15 cellular contexts compared by ENCODE assay signal in the genomic region with DNA sequence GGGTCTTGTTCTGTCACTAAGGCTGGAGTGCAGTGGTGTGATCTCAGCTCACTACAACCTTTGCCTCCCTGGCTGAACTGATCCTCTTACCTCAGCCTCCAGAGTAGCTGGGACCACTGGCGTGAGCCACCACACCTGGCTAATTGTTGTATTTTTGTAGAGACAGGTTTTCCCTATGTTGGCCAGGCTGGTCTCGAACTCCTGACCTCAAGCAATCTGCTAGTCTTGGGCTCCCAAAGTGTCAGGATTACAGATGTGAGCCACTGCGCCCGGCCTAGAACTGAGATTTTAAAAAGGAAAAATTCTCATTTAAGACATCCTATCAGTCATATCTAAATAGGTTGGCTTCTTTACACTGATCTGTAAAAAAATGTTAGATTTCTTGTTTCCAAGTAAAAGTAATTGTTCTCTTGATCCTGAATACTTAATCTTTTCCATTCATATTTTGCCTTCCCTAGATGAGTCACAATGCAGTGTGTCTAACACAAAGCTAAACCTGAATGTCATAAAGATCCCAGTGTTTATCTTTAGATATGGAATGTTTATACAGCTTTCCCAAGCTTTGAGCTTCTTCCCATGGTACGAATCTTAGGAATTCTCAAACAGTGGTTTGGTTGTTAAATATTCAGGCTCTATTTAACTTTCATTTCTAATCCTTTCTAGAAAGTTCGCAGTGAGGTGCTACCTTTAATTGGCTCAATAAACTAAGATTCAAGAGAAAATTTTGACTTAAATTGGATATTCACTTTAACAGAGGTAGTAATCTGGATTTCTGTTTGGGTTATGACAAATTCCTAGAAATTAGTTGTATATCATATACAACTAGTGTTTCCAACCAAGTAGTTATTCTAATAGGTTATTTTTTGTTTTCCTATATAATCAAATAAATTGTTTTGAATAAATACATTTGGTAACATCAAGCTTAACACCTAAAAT. TPM values are rescaled to one million over a fixed set of nuclear protein-coding genes. Genes with fewer than 3 reads are reported as not detected.
DNase-seq lines count a peak whose midpoint lies in the region; ATAC-seq and TF ChIP-seq lines count a peak whose summit lies in the region.
"Had no signal": no experiment of that assay in that cellular context is flagged by ENCODE, and none has a peak within 500 bp of the region (broad histone marks: within the 10 kb centered on the region; RNA-seq: fewer than 3 reads in every experiment).

No MANE protein-coding gene starts in this region.

- ATAC-seq in activated CD4-positive, alpha-beta T cell treated with anti-CD3 and anti-CD28 coated beads for 36 hours, result no peak
- no peak for ATAC-seq in HG03039 (IDR thresholded peaks at IDR 0.05; ENCODE audit: unreplicated experiment)
- ATAC-seq: CD8-positive, alpha-beta T cell had no signal

- H3K27me3 Mint-ChIP-seq in activated CD4-positive, alpha-beta T cell treated with anti-CD3 and anti-CD28 coated beads for 36 hours, result peaks cover 11% of the 10 kb centered on the region

- no peaks in the 10 kb centered on the region for H3K36me3 ChIP-seq in rectal smooth muscle tissue (ENCODE audit: control insufficient read depth, insufficient read depth, low read length)
- H3K36me3 ChIP-seq: uterus had no signal

- peaks cover 13% of the 10 kb centered on the region for H3K4me1 ChIP-seq in rectal smooth muscle tissue (ENCODE audit: control insufficient read depth, insufficient read depth, low read length)
- H3K4me1 ChIP-seq: uterus had no signal

- no peaks in the 10 kb centered on the region for H3K36me3 Mint-ChIP-seq in activated CD4-positive, alpha-beta T cell treated with anti-CD3 and anti-CD28 coated beads for 36 hours (ENCODE audit: low read depth)
- H3K36me3 Mint-ChIP-seq: CD8-positive, alpha-beta T cell had no signal

- peak; percentile 87 for DNase-seq in H4 (ENCODE audit: low spot score)
- peak; percentile 88 for DNase-seq in SK-MEL-5 (ENCODE audit: low read depth, low spot score)
- DNase-seq in fibroblast of mammary gland (ENCODE audit: low read depth), result peak; percentile 76
- no peak for DNase-seq in OCI-M1 (lab: John Stamatoyannopoulos, UW)
- DNase-seq in DMS153 treated with DMSO at 0.1 percent for 48 hours (lab: John Stamatoyannopoulos, UW; ENCODE audit: unreplicated experiment), result no peak
- no peak for DNase-seq in activated CD4-positive, alpha-beta T cell treated with anti-CD3 and anti-CD28 coated beads for 36 hours
- DNase-seq: activated naive CD4-positive, alpha-beta T cell treated with anti-CD3 and anti-CD28 coated beads for 36 hours; CD8-positive, alpha-beta T cell; effector memory CD4-positive, alpha-beta T cell; NCI-H1105; NCI-H748 treated with DMSO at 0.1 percent for 48 hours; uterus had no signal

- TF ChIP-seq CTCF in fibroblast of mammary gland (conservative IDR thresholded peaks at IDR 0.05; ENCODE audit: control insufficient read depth, insufficient read depth, low read depth, low read length), result no peak

- H3K27me3 ChIP-seq in rectal smooth muscle tissue (ENCODE audit: control insufficient read depth, insufficient read depth, low read length), result no peaks in the 10 kb centered on the region
- H3K27me3 ChIP-seq: uterus had no signal

- H3K9me3 Mint-ChIP-seq in activated CD4-positive, alpha-beta T cell treated with anti-CD3 and anti-CD28 coated beads for 36 hours (ENCODE audit: low read depth), result no peaks in the 10 kb centered on the region
- H3K9me3 Mint-ChIP-seq: activated naive CD4-positive, alpha-beta T cell treated with anti-CD3 and anti-CD28 coated beads for 36 hours; CD8-positive, alpha-beta T cell had no signal

- peak overlapping the region; percentile 40 for H3K27ac ChIP-seq in rectal smooth muscle tissue (ENCODE audit: low read depth, low read length)
- H3K27ac ChIP-seq: skin epidermis, uterus had no signal

- peaks cover 4% of the 10 kb centered on the region for H3K4me1 Mint-ChIP-seq in activated CD4-positive, alpha-beta T cell treated with anti-CD3 and anti-CD28 coated beads for 36 hours

- H3K9ac ChIP-seq in rectal smooth muscle tissue (ENCODE audit: low read length), result no peak overlapping the region

- in situ Hi-C loops in SK-MEL-5 (cut with HindIII; ENCODE audit: low pct_unique_long_range_greater_than_20kb, low sequenced_read_pairs), result no loop called here

- CTCF ChIA-PET in activated CD4-positive, alpha-beta T cell treated with anti-CD3 and anti-CD28 coated beads for 36 hours (lab: Charles Lee), result interaction anchor here (0.6 to 1.2 kb wide), 3 partner anchors 12 to 207 kb away, joined by 4 to 5 read pairs (median 4); a partner anchor contains a TSS

- H3K27ac Mint-ChIP-seq in activated CD4-positive, alpha-beta T cell treated with anti-CD3 and anti-CD28 coated beads for 36 hours, result no peak overlapping the region
- H3K27ac Mint-ChIP-seq: activated naive CD4-positive, alpha-beta T cell treated with anti-CD3 and anti-CD28 coated beads for 36 hours; CD8-positive, alpha-beta T cell had no signal

- H3K4me3 ChIP-seq in fibroblast of mammary gland (ENCODE audit: control insufficient read depth, low read depth, low read length), result no peak overlapping the region
- no peak overlapping the region for H3K4me3 ChIP-seq in rectal smooth muscle tissue (ENCODE audit: low read length)
- H3K4me3 ChIP-seq: skin epidermis, uterus had no signal

- POLR2A ChIA-PET in activated CD4-positive, alpha-beta T cell treated with anti-CD3 and anti-CD28 coated beads for 36 hours (lab: Charles Lee), result no interaction called here

- H3K4me3 Mint-ChIP-seq in activated CD4-positive, alpha-beta T cell treated with anti-CD3 and anti-CD28 coated beads for 36 hours, result no peak overlapping the region
- H3K4me3 Mint-ChIP-seq: activated naive CD4-positive, alpha-beta T cell treated with anti-CD3 and anti-CD28 coated beads for 36 hours; CD8-positive, alpha-beta T cell had no signal

- intact Hi-C loops in activated CD4-positive, alpha-beta T cell treated with anti-CD3 and anti-CD28 coated beads for 36 hours (cut with DNase I, micrococcal nuclease), result no loop called here

RNA-seq across cellular contexts. Expression of a gene that starts 12.1 kb away (rescaled TPM):
- 128 and 140 TPM in 2 replicates for total RNA-seq in H4 (2014; rRNA removed; shearing (Covaris generic))
- total RNA-seq in SK-MEL-5 (2014; rRNA removed; shearing (Covaris generic)), result 89.0 and 93.0 TPM in 2 replicates
- polyA plus RNA-seq in SK-MEL-5 (2015; cell fraction: cytosol; rRNA removed), result 148 and 221 TPM in 2 replicates
- polyA plus RNA-seq in SK-MEL-5 (2015; cell fraction: nucleus; rRNA removed), result 243 and 350 TPM in 2 replicates
- under 1 TPM in 1 of 2 experiments, not detected in 1; 0.16 TPM for total RNA-seq in activated CD4-positive, alpha-beta T cell treated with anti-CD3 and anti-CD28 coated beads for 36 hours
- total RNA-seq: CD8-positive, alpha-beta T cell had no signal

Comparison
In these comparisons a context has a peak if more than half of its experiments do, and no peak if none do; other contexts are left out.
1. DNase-seq: peak in H4 (single experiment), SK-MEL-5 (single experiment) and fibroblast of mammary gland (single experiment); none in OCI-M1 (single experiment), DMS153 treated with DMSO at 0.1 percent for 48 hours (single experiment) and activated CD4-positive, alpha-beta T cell treated with anti-CD3 and anti-CD28 coated beads for 36 hours (single experiment).
2. RNA of a gene that starts 12.1 kb away (total RNA-seq): 128 to 140 TPM in H4 and 89.0 to 93.0 TPM in SK-MEL-5; 0.16 TPM in activated CD4-positive, alpha-beta T cell treated with anti-CD3 and anti-CD28 coated beads for 36 hours; every median in the first group is over 10 times any median in the second.